24 cellular contexts compared by ENCODE assay signal in the genomic region with DNA sequence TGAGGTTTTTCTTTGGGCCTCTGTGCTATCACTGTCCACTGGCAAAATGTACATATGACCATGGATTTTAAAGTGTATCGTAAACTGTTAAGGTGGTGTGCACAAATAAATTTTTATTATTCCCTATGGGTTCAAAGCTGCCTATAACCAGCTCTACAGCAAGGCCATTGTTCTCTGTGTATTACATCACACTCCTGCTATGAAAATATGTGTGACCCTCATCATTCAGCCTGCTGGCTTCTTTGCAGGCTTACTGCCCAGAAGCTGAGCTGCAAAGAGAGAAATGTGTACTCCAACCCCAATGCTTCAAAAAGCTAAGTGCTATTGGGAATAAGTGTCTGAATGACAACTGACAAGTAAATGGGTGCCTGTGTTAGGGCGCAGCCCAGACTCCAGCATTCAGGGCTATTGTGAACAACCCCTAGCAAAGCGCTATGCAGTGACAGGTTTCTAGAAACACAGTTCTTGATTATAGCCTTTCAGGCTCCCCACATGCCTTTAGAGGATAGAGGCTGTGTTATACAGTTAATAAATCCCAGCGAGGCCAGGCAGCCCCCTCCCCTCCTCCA.
"Had no signal": no experiment of that assay in that cellular context is flagged by ENCODE, and none has a peak within 500 bp of the region (broad histone marks: within the 10 kb centered on the region; RNA-seq: fewer than 3 reads in every experiment).

No MANE protein-coding gene starts in this region.

- H3K27me3 Mint-ChIP-seq: activated naive CD8-positive, alpha-beta T cell treated with anti-CD3 and anti-CD28 coated beads, Interleukin-2, amount 10 ng/mL, durations not matched to agents 7 days and 5 days; stimulated activated naive CD8-positive, alpha-beta T cell treated with anti-CD3 and anti-CD28 coated beads, Interleukin-15, Interleukin-2, amounts not matched to agents 100 ng/mL and 50 ng/mL, for 24 hours; T-helper 17 cell had no signal

- H3K27ac Mint-ChIP-seq: activated naive CD8-positive, alpha-beta T cell treated with anti-CD3 and anti-CD28 coated beads, Interleukin-2, amount 10 ng/mL, durations not matched to agents 7 days and 5 days; nephron; stimulated activated naive CD8-positive, alpha-beta T cell treated with anti-CD3 and anti-CD28 coated beads, Interleukin-15, Interleukin-2, amounts not matched to agents 100 ng/mL and 50 ng/mL, for 24 hours; T-helper 17 cell had no signal

- ATAC-seq: gastroesophageal sphincter, heart left ventricle, right lobe of liver, T-helper 17 cell had no signal

- H3K36me3 ChIP-seq: colonic mucosa, esophagus muscularis mucosa, gastroesophageal sphincter, heart left ventricle, right lobe of liver, suprapubic skin, uterus had no signal

- H3K36me3 Mint-ChIP-seq: activated naive CD8-positive, alpha-beta T cell treated with anti-CD3 and anti-CD28 coated beads, Interleukin-2, amount 10 ng/mL, durations not matched to agents 7 days and 5 days; brain had no signal

- H3K9me3 ChIP-seq: colonic mucosa, esophagus muscularis mucosa, gastroesophageal sphincter, heart left ventricle, right lobe of liver, suprapubic skin, uterus had no signal

- H3K4me1 Mint-ChIP-seq: activated naive CD8-positive, alpha-beta T cell treated with anti-CD3 and anti-CD28 coated beads, Interleukin-2, amount 10 ng/mL, durations not matched to agents 7 days and 5 days; nephron; T-helper 17 cell had no signal

- H3K4me3 ChIP-seq: colonic mucosa, esophagus muscularis mucosa, gastroesophageal sphincter, heart left ventricle, right lobe of liver, skin epidermis, suprapubic skin, uterus had no signal

- H3K27ac ChIP-seq: colonic mucosa, esophagus muscularis mucosa, gastroesophageal sphincter, heart left ventricle, right lobe of liver, skin epidermis, suprapubic skin, uterus had no signal

- H3K4me3 Mint-ChIP-seq: activated naive CD8-positive, alpha-beta T cell treated with anti-CD3 and anti-CD28 coated beads, Interleukin-2, amount 10 ng/mL, durations not matched to agents 7 days and 5 days; brain; nephron; stimulated activated naive CD8-positive, alpha-beta T cell treated with anti-CD3 and anti-CD28 coated beads, Interleukin-15, Interleukin-2, amounts not matched to agents 100 ng/mL and 50 ng/mL, for 24 hours; T-helper 17 cell had no signal

- H3K4me1 ChIP-seq: colonic mucosa, esophagus muscularis mucosa, gastroesophageal sphincter, heart left ventricle, right lobe of liver, suprapubic skin, uterus had no signal

- DNase-seq: activated CD4-positive, alpha-beta T cell treated with anti-CD3 and anti-CD28 coated beads for 4 hours; activated CD4-positive, alpha-beta T cell treated with anti-CD3 and anti-CD28 coated beads, Interleukin-2, amount 50 U/mL, for 48 hours; activated CD4-positive, CD25-positive, alpha-beta regulatory T cell; activated CD8-positive, alpha-beta memory T cell treated with anti-CD3 and anti-CD28 coated beads, Interleukin-2, amount 50 U/mL, for 48 hours; activated naive CD4-positive, alpha-beta T cell treated with Interleukin-2 at 50 U/mL for 16 hours; activated naive CD8-positive, alpha-beta T cell treated with anti-CD3 and anti-CD28 coated beads, Interleukin-2, amount 10 ng/mL, durations not matched to agents 7 days and 5 days; activated T-cell treated with anti-CD3 and anti-CD28 coated beads, Interleukin-2, amount 50 U/mL, for 48 hours; amniotic stem cell; colonic mucosa; heart left ventricle; midbrain; posterior cingulate gyrus; right lobe of liver; stimulated activated CD4-positive, alpha-beta T cell treated with anti-CD3 and anti-CD28 coated beads, Interleukin-1b, Interleukin-23, amount 100 ng/mL, for 48 hours; T-helper 17 cell; uterus had no signal

- FAIRE-seq: islet of Langerhans had no signal

- H3K27me3 ChIP-seq: colonic mucosa, esophagus muscularis mucosa, gastroesophageal sphincter, right lobe of liver, suprapubic skin, uterus had no signal

- H3K9me3 Mint-ChIP-seq: activated naive CD8-positive, alpha-beta T cell treated with anti-CD3 and anti-CD28 coated beads, Interleukin-2, amount 10 ng/mL, durations not matched to agents 7 days and 5 days; brain; nephron; stimulated activated naive CD8-positive, alpha-beta T cell treated with anti-CD3 and anti-CD28 coated beads, Interleukin-15, Interleukin-2, amounts not matched to agents 100 ng/mL and 50 ng/mL, for 24 hours had no signal
